9 cellular contexts compared by ENCODE assay signal in genomic region chr15:89196994-89197393, GRCh38. TPM values are rescaled to one million over a fixed set of nuclear protein-coding genes. Genes with fewer than 3 reads are reported as not detected.
DNase-seq lines count a peak whose midpoint lies in the region; ATAC-seq and TF ChIP-seq lines count a peak whose summit lies in the region.
"Had no signal": no experiment of that assay in that cellular context is flagged by ENCODE, and none has a peak within 500 bp of the region (broad histone marks: within the 10 kb centered on the region; RNA-seq: fewer than 3 reads in every experiment).

No MANE protein-coding gene starts in this region.

- peak overlapping the region; percentile 40 for H3K4me2 ChIP-seq in PC-3 (ENCODE audit: low read length)

- CTCF ChIA-PET in PC-3 (lab: Charles Lee) = no interaction called here

- no peak overlapping the region for H2AFZ ChIP-seq in PC-3 (ENCODE audit: low read length)

- ATAC-seq in PC-3 = no peak
- ATAC-seq in HG02571 (IDR thresholded peaks at IDR 0.05; ENCODE audit: unreplicated experiment) = no peak
- no peak for ATAC-seq in GM18867 (IDR thresholded peaks at IDR 0.05; ENCODE audit: unreplicated experiment)

- H3K4me1 ChIP-seq in PC-3 (ENCODE audit: insufficient read depth, low read length) (peaks cover 14% of the 10 kb centered on the region), ectodermal cell (ENCODE audit: control insufficient read depth, insufficient read depth, low read length) (peaks cover 42% of the 10 kb centered on the region)

- H3K9me2 ChIP-seq in PC-3 (replicated peaks; ENCODE audit: low read length) = no peaks in the 10 kb centered on the region

- no peaks in the 10 kb centered on the region for H4K20me1 ChIP-seq in PC-3 (ENCODE audit: low read length)

- no peak overlapping the region for H3K9ac ChIP-seq in PC-3 (ENCODE audit: low read length)

- DNase-seq in NCI-H510A treated with DMSO at 0.1 percent for 48 hours (lab: John Stamatoyannopoulos, UW) (peak; percentile 27), NCI-H510A (lab: John Stamatoyannopoulos, UW) (no peak), PC-3 (peak; percentile 44), mesenteric fat pad (ENCODE audit: low spot score) (no peak)
- peak; percentile 55 to 56 for DNase-seq in stimulated activated CD4-positive, alpha-beta T cell treated with anti-CD3 and anti-CD28 coated beads, Interleukin-2, amount 100 ng/mL, for 48 hours

- H3K27ac ChIP-seq in PC-3 (ENCODE audit: low read length) (peak overlapping the region; percentile 41), ectodermal cell (ENCODE audit: insufficient read depth, low read depth, low read length, poor library complexity, severe bottlenecking) (peak overlapping the region; percentile 87)

- H3K9me3 ChIP-seq in PC-3 (ENCODE audit: low read length) = no peaks in the 10 kb centered on the region
- H3K9me3 ChIP-seq in ectodermal cell (ENCODE audit: control insufficient read depth, low read length) = no peaks in the 10 kb centered on the region

- no peaks in the 10 kb centered on the region for H3K79me2 ChIP-seq in PC-3 (ENCODE audit: low read length)

- POLR2A ChIA-PET in PC-3 (lab: Charles Lee; ENCODE audit: unreplicated experiment) = interaction anchor here (0.6 kb wide), 1 partner anchor 572 kb away, joined by 3 read pairs; no protein-coding TSS in a partner anchor

- H3F3A ChIP-seq in PC-3 (ENCODE audit: low read length, unreplicated experiment) = no peaks in the 10 kb centered on the region

- intact Hi-C loops in PC-3 (cut with micrococcal nuclease) = no loop called here

- H3K27me3 ChIP-seq in PC-3 (ENCODE audit: low read length) = no peaks in the 10 kb centered on the region
- no peaks in the 10 kb centered on the region for H3K27me3 ChIP-seq in ectodermal cell (ENCODE audit: control insufficient read depth, insufficient read depth, low read length, poor library complexity, severe bottlenecking)

- no peak overlapping the region for H3K4me3 ChIP-seq in PC-3 (ENCODE audit: low read length)
- H3K4me3 ChIP-seq in ectodermal cell (ENCODE audit: insufficient read depth, low read depth, low read length) = no peak overlapping the region

- TF ChIP-seq CTCF in PC-3 (conservative IDR thresholded peaks at IDR 0.05; ENCODE audit: low read depth, low read length) = no peak

- peaks cover 5% of the 10 kb centered on the region; the same call in 1 of the 2 replicates for H3K36me3 ChIP-seq in PC-3 (ENCODE audit: low read depth, low read length)
- H3K36me3 ChIP-seq in ectodermal cell (ENCODE audit: control insufficient read depth, insufficient read depth, low read length) = no peaks in the 10 kb centered on the region

- 89 to 91% methylated on average over 7 of the region's 7 CpGs for WGBS in ectodermal cell, 2 experiments

- BruUV-seq in PC-3 (replicated peaks; lab: Mats Ljungman, UMichigan) = no TSS peak

RNA-seq across cellular contexts. Expression of gene RLBP1, which starts 24.4 kb away (rescaled TPM):
- total RNA-seq in PC-3 (2014; rRNA removed) (not detected in 2 replicates), mesenteric fat pad (not detected)
- 0.61 TPM for polyA plus RNA-seq in ectodermal cell (2013, experiment 1 of 4)
- polyA plus RNA-seq in ectodermal cell (2013, experiment 2 of 4) = 0.75 TPM
- 0.27 TPM for polyA plus RNA-seq in ectodermal cell (2013, experiment 3 of 4)
- 0.77 TPM for polyA plus RNA-seq in ectodermal cell (2013, experiment 4 of 4)
- polyA plus RNA-seq: AG04450 had no signal

RNA-seq across cellular contexts. Expression of gene FANCI, which starts 46.8 kb away (rescaled TPM):
- total RNA-seq in PC-3 (2014; rRNA removed) (38.4 and 49.5 TPM in 2 replicates), mesenteric fat pad (6.6 TPM)
- 126 TPM for polyA plus RNA-seq in ectodermal cell (2013, experiment 1 of 4)
- polyA plus RNA-seq in ectodermal cell (2013, experiment 2 of 4) = 115 TPM
- 82.0 TPM for polyA plus RNA-seq in ectodermal cell (2013, experiment 3 of 4)
- polyA plus RNA-seq in ectodermal cell (2013, experiment 4 of 4) = 78.9 TPM

Comparison
In these comparisons a context has a peak if more than half of its experiments do, and no peak if none do; other contexts are left out.
1. DNase-seq: peak in NCI-H510A treated with DMSO at 0.1 percent for 48 hours (single experiment), PC-3 (single experiment) and stimulated activated CD4-positive, alpha-beta T cell treated with anti-CD3 and anti-CD28 coated beads, Interleukin-2, amount 100 ng/mL, for 48 hours (2 of 2); none in NCI-H510A (single experiment) and mesenteric fat pad (single experiment).